ENCODE assay signal across 1 cellular context in the genomic region with DNA sequence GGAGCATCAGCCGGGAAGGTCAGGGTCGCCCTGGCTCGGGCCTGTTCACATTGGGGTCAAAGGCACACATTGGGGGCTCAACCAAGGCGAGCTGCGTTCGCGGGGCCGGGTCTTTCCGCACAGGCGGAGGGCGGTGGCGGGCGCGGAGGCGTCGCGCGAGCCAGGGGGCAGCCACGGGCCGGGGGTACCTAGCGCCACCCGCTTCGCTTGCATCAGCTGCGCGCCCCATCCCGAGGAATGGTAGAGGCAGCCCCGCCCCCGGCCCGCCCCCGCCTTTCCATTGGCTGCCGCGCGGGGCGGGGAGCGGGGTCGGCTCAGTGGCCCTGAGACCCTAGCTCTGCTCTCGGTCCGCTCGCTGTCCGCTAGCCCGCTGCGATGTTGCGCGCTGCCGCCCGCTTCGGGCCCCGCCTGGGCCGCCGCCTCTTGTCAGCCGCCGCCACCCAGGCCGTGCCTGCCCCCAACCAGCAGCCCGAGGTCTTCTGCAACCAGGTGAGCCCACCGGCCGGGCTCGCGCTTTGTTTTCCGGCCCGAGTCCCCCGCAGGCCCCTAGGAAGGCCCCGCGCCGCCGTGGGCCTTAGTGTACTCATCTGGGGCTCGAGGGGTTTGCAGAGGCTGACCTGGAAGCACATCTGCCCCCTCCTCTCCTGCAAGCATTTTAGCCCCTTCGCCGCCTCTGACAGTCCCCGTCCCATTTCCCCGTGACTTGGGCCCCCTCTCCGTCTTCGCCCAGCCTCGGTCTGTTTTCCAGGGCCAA.
TF ChIP-seq lines count a peak whose summit lies in the region.

TSS of gene ALDH2 (plus strand) at position 326 of the 754 bp plus-strand sequence. CDS start at position 376, 50 bp downstream.

TF ChIP-seq in HEK293, 187 proteins besides CTCF, POLR2A, EP300 and RAD21 (continued from another document and continues in another):
- TF ChIP-seq BCL6B (tag by site-specific recombination; IDR thresholded peaks at IDR 0.05) (no peak), ZNF792 (tag by site-specific recombination; IDR thresholded peaks at IDR 0.05) (no peak), ZNF184 (tag by site-specific recombination; IDR thresholded peaks at IDR 0.05) (no peak), ZNF366 (tag by site-specific recombination; conservative IDR thresholded peaks at IDR 0.05) (no peak), OVOL3 (tag by site-specific recombination; IDR thresholded peaks at IDR 0.05) (0 out of 2 replicates have a peak, but pooled peaks have one; percentile 13), SETDB1 (IDR thresholded peaks at IDR 0.05; ENCODE audit: insufficient read length, low read length) (no peak), ZBTB20 (tag by site-specific recombination; IDR thresholded peaks at IDR 0.05) (peak; percentile 70), GLIS1 (tag by site-specific recombination; IDR thresholded peaks at IDR 0.05) (peak; percentile 85), KLF8 (tag by site-specific recombination; IDR thresholded peaks at IDR 0.05) (peak; percentile 57; the same call in 1 of the 2 replicates), ZIC2 (tag by site-specific recombination; IDR thresholded peaks at IDR 0.05) (no peak; the same call in 1 of the 2 replicates), KLF17 (tag by site-specific recombination; IDR thresholded peaks at IDR 0.05) (no peak), IKZF3 (tag by site-specific recombination; IDR thresholded peaks at IDR 0.05) (no peak), INSM2 (tag by site-specific recombination; IDR thresholded peaks at IDR 0.05) (peak; percentile 57; the same call in 1 of the 2 replicates), RBAK (tag by site-specific recombination; IDR thresholded peaks at IDR 0.05) (no peak), ZNF23 (tag by site-specific recombination; IDR thresholded peaks at IDR 0.05; ENCODE audit: borderline replicate concordance) (no peak), ZNF624 (tag by site-specific recombination; IDR thresholded peaks at IDR 0.05) (no peak), ZNF132 (tag by site-specific recombination; IDR thresholded peaks at IDR 0.05; ENCODE audit: borderline replicate concordance) (no peak), ZNF623 (tag by site-specific recombination; IDR thresholded peaks at IDR 0.05) (no peak), ZNF280C (tag by site-specific recombination; IDR thresholded peaks at IDR 0.05) (no peak), ZNF114 (tag by site-specific recombination; IDR thresholded peaks at IDR 0.05) (no peak), ZNF2 (tag by site-specific recombination; IDR thresholded peaks at IDR 0.05) (peak; percentile 54; the same call in 1 of the 2 replicates), HIC1 (tag by site-specific recombination; IDR thresholded peaks at IDR 0.05) (peak; percentile 79), ZBTB17 (tag by site-specific recombination; IDR thresholded peaks at IDR 0.05) (peak; percentile 21; the same call in 1 of the 2 replicates), ZNF76 (tag by site-specific recombination; IDR thresholded peaks at IDR 0.05; ENCODE audit: borderline replicate concordance, low read depth) (no peak), ZNF670 (tag by site-specific recombination; IDR thresholded peaks at IDR 0.05; ENCODE audit: low read depth) (no peak), ZNF169 (tag by site-specific recombination; IDR thresholded peaks at IDR 0.05) (no peak), ZEB2 (tag by site-specific recombination; IDR thresholded peaks at IDR 0.05) (peak; percentile 74), ZNF335 (tag by site-specific recombination; conservative IDR thresholded peaks at IDR 0.05) (peak; percentile 91; the same call in 1 of the 2 replicates), ZBTB1 (tag by site-specific recombination; IDR thresholded peaks at IDR 0.05) (no peak), MYNN (tag by site-specific recombination; IDR thresholded peaks at IDR 0.05; ENCODE audit: borderline replicate concordance) (no peak), ZSCAN16 (tag by site-specific recombination; IDR thresholded peaks at IDR 0.05) (0 out of 2 replicates have a peak, but pooled peaks have one; percentile 6), ZNF544 (tag by site-specific recombination; IDR thresholded peaks at IDR 0.05) (no peak), ZXDB (tag by site-specific recombination; IDR thresholded peaks at IDR 0.05) (peak; percentile 71; the same call in 1 of the 2 replicates), PATZ1 (tag by site-specific recombination; IDR thresholded peaks at IDR 0.05) (peak; percentile 92), ZNF266 (tag by site-specific recombination; IDR thresholded peaks at IDR 0.05; ENCODE audit: low read depth) (no peak)
- TF ChIP-seq, protein P1, sequence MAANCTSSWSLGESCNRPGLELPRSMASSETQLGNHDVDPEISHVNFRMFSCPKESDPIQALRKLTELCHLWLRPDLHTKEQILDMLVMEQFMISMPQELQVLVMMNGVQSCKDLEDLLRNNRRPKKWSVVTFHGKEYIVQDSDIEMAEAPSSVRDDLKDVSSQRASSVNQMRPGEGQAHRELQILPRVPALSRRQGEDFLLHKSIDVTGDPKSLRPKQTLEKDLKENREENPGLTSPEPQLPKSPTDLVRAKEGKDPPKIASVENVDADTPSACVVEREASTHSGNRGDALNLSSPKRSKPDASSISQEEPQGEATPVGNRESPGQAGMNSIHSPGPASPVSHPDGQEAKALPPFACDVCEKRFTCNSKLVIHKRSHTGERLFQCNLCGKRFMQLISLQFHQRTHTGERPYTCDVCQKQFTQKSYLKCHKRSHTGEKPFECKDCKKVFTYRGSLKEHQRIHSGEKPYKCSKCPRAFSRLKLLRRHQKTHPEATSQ (tag by site-specific recombination; IDR thresholded peaks at IDR 0.05): no peak
- TF ChIP-seq, protein P2, sequence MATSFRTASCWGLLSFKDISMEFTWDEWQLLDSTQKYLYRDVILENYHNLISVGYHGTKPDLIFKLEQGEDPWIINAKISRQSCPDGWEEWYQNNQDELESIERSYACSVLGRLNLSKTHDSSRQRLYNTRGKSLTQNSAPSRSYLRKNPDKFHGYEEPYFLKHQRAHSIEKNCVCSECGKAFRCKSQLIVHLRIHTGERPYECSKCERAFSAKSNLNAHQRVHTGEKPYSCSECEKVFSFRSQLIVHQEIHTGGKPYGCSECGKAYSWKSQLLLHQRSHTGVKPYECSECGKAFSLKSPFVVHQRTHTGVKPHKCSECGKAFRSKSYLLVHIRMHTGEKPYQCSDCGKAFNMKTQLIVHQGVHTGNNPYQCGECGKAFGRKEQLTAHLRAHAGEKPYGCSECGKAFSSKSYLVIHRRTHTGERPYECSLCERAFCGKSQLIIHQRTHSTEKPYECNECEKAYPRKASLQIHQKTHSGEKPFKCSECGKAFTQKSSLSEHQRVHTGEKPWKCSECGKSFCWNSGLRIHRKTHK (tag by site-specific recombination; IDR thresholded peaks at IDR 0.05): no peak
- TF ChIP-seq, protein P3, sequence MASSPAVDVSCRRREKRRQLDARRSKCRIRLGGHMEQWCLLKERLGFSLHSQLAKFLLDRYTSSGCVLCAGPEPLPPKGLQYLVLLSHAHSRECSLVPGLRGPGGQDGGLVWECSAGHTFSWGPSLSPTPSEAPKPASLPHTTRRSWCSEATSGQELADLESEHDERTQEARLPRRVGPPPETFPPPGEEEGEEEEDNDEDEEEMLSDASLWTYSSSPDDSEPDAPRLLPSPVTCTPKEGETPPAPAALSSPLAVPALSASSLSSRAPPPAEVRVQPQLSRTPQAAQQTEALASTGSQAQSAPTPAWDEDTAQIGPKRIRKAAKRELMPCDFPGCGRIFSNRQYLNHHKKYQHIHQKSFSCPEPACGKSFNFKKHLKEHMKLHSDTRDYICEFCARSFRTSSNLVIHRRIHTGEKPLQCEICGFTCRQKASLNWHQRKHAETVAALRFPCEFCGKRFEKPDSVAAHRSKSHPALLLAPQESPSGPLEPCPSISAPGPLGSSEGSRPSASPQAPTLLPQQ (tag by site-specific recombination; IDR thresholded peaks at IDR 0.05): peak; percentile 52; the same call in 1 of the 2 replicates
- TF ChIP-seq, protein P4, sequence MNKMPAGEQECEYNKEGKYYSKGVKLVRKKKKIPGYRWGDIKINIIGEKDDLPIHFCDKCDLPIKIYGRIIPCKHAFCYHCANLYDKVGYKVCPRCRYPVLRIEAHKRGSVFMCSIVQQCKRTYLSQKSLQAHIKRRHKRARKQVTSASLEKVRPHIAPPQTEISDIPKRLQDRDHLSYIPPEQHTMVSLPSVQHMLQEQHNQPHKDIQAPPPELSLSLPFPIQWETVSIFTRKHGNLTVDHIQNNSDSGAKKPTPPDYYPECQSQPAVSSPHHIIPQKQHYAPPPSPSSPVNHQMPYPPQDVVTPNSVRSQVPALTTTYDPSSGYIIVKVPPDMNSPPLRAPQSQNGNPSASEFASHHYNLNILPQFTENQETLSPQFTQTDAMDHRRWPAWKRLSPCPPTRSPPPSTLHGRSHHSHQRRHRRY (tag by site-specific recombination; IDR thresholded peaks at IDR 0.05): no peak
- TF ChIP-seq, protein P5, sequence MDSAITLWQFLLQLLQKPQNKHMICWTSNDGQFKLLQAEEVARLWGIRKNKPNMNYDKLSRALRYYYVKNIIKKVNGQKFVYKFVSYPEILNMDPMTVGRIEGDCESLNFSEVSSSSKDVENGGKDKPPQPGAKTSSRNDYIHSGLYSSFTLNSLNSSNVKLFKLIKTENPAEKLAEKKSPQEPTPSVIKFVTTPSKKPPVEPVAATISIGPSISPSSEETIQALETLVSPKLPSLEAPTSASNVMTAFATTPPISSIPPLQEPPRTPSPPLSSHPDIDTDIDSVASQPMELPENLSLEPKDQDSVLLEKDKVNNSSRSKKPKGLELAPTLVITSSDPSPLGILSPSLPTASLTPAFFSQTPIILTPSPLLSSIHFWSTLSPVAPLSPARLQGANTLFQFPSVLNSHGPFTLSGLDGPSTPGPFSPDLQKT (IDR thresholded peaks at IDR 0.05; ENCODE audit: borderline replicate concordance, low read depth, low read length): no peak
